Comparison of ENCODE assay signal across 18 cellular contexts in the genomic region with DNA sequence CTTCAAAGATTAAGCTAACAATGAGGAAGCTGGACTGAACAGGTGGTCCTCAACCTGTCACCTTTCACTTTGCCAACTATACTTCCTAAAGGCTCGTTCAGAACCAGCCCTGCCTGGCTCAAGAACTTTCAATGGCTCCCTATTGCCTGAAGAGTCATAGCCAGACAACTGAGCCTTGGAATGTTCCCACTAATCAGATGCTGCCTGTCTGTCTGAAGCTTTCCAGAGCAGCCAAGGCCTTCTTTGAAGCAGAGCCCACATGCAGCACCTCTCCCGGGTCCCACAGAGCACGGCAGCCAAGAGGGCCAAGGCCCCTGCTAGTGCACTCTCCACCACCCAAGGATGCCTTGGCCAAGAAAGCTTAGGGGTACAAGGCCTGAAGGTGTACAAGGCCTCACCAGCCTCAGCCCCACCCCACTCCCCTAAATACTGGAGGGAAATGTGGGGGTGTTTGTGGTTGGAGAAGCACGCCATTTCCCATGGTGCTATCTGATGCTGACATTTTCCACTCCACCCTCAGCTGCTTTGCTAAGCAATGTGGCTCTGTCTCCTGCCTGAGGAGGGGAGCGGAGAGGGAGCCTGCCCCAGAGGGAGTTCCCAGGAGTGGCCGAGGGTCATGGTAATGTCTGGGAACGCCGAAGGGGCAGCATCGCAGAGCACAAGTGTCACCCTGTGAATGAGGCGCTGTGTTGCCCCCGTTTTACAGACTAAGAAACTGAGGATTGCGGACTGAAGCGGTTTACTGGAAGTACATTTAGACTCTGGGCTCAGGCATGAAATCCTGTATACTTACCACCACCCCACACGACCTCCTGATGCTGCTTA. TPM values are rescaled to one million over a fixed set of nuclear protein-coding genes. Genes with fewer than 3 reads are reported as not detected.
DNase-seq lines count a peak whose midpoint lies in the region; ATAC-seq and TF ChIP-seq lines count a peak whose summit lies in the region.
"Had no signal": no experiment of that assay in that cellular context is flagged by ENCODE, and none has a peak within 500 bp of the region (broad histone marks: within the 10 kb centered on the region; RNA-seq: fewer than 3 reads in every experiment).

No MANE protein-coding gene starts in this region.

- H3K27me3 ChIP-seq in BLaER1, result no peaks in the 10 kb centered on the region; the same call in 1 of the 2 replicates
- no peaks in the 10 kb centered on the region for H3K27me3 ChIP-seq in CD8-positive, alpha-beta memory T cell (ENCODE audit: insufficient read depth, low read length, poor library complexity, severe bottlenecking)
- H3K27me3 ChIP-seq: body of pancreas, heart left ventricle had no signal

- H3K9ac ChIP-seq in BLaER1, result no peak overlapping the region

- no peak overlapping the region for H3K4me3 ChIP-seq in BLaER1
- no peak overlapping the region for H3K4me3 ChIP-seq in CD8-positive, alpha-beta memory T cell (ENCODE audit: low read length)
- H3K4me3 ChIP-seq: body of pancreas, heart left ventricle had no signal

- POLR2A ChIA-PET in CD8-positive, alpha-beta memory T cell (lab: Charles Lee), result interaction anchor here (0.5 to 1.2 kb wide), 2 partner anchors 9 to 22 kb away, joined by 3 to 4 read pairs; a partner anchor contains a TSS

- H3K4me3 Mint-ChIP-seq in CD8-positive, alpha-beta memory T cell, result no peak overlapping the region
- H3K4me3 Mint-ChIP-seq in dendritic cell treated with granulocyte-macrophage colony-stimulating factor and Interleukin-4, amounts not matched to agents 40 ng/mL and 50 ng/mL, for 4 days, result no peak overlapping the region
- no peak overlapping the region for H3K4me3 Mint-ChIP-seq in glutamatergic neuron (ENCODE audit: unreplicated experiment)

- intact Hi-C loops in dendritic cell treated with granulocyte-macrophage colony-stimulating factor and Interleukin-4, amounts not matched to agents 40 ng/mL and 50 ng/mL, for 4 days (cut with micrococcal nuclease), result no loop called here

- peak overlapping the region in 7 of 8 donors; percentile 23 to 74 (median 66) for H3K27ac Mint-ChIP-seq in CD8-positive, alpha-beta memory T cell
- H3K27ac Mint-ChIP-seq in dendritic cell treated with granulocyte-macrophage colony-stimulating factor and Interleukin-4, amounts not matched to agents 40 ng/mL and 50 ng/mL, for 4 days, result peak overlapping the region; percentile 51
- no peak overlapping the region for H3K27ac Mint-ChIP-seq in glutamatergic neuron (ENCODE audit: unreplicated experiment)

- H3K27ac ChIP-seq in BLaER1, result no peak overlapping the region; the same call in 1 of the 2 replicates
- H3K27ac ChIP-seq in CD8-positive, alpha-beta memory T cell (ENCODE audit: low read depth, low read length), result peak overlapping the region; percentile 43
- H3K27ac ChIP-seq: body of pancreas, heart left ventricle had no signal

- peaks cover 67% of the 10 kb centered on the region for H3K4me1 ChIP-seq in BLaER1
- H3K4me1 ChIP-seq in CD8-positive, alpha-beta memory T cell (ENCODE audit: insufficient read depth, low read length), result peaks cover 37% of the 10 kb centered on the region
- H3K4me1 ChIP-seq: body of pancreas had no signal

- TF ChIP-seq CTCF in glutamatergic neuron (IDR thresholded peaks at IDR 0.05; ENCODE audit: partially characterized antibody, unreplicated experiment), result no peak

- peaks cover 0 to 2% (median 0%) of the 10 kb centered on the region in 3 donors for H3K36me3 Mint-ChIP-seq in CD8-positive, alpha-beta memory T cell
- no peaks in the 10 kb centered on the region for H3K36me3 Mint-ChIP-seq in dendritic cell treated with granulocyte-macrophage colony-stimulating factor and Interleukin-4, amounts not matched to agents 40 ng/mL and 50 ng/mL, for 4 days (ENCODE audit: low read depth)
- H3K36me3 Mint-ChIP-seq in glutamatergic neuron (ENCODE audit: unreplicated experiment), result no peaks in the 10 kb centered on the region

- H3K36me3 ChIP-seq in BLaER1, result no peaks in the 10 kb centered on the region
- H3K36me3 ChIP-seq in CD8-positive, alpha-beta memory T cell (ENCODE audit: insufficient read depth, low read length), result no peaks in the 10 kb centered on the region
- H3K36me3 ChIP-seq: heart left ventricle had no signal

- no peaks in the 10 kb centered on the region for H3K9me3 Mint-ChIP-seq in CD8-positive, alpha-beta memory T cell
- H3K9me3 Mint-ChIP-seq in dendritic cell treated with granulocyte-macrophage colony-stimulating factor and Interleukin-4, amounts not matched to agents 40 ng/mL and 50 ng/mL, for 4 days, result no peaks in the 10 kb centered on the region
- peaks cover 3% of the 10 kb centered on the region for H3K9me3 Mint-ChIP-seq in glutamatergic neuron (ENCODE audit: unreplicated experiment)

- ATAC-seq in HG03159 (IDR thresholded peaks at IDR 0.05; ENCODE audit: unreplicated experiment) (no peak), GM18519 (IDR thresholded peaks at IDR 0.05; ENCODE audit: low FRiP score, unreplicated experiment) (no peak)
- ATAC-seq: body of pancreas, esophagus mucosa, heart left ventricle, sciatic nerve had no signal

- CTCF ChIA-PET in CD8-positive, alpha-beta memory T cell (lab: Charles Lee), result interaction anchor here (0.7 to 2.4 kb wide), 4 partner anchors 9 to 17 kb away, joined by 3 to 8 read pairs (median 4); a partner anchor contains a TSS

- DNase-seq in CD8-positive, alpha-beta memory T cell, result no peak
- DNase-seq in UCSD-AML1 (lab: John Stamatoyannopoulos, UW; ENCODE audit: unreplicated experiment) (peak; percentile 38), glutamatergic neuron (no peak)
- DNase-seq in stimulated activated CD8-positive, alpha-beta memory T cell treated with anti-CD3 and anti-CD28 coated beads, Interleukin-4, amount 100 ng/mL, for 48 hours, result no peak
- DNase-seq: AML-193; body of pancreas; DMS79; heart left ventricle; NCI-H1694; NCI-H446 treated with DMSO at 0.1 percent for 48 hours; occipital lobe; stimulated activated CD4-positive, alpha-beta T cell treated with anti-CD3 and anti-CD28 coated beads, Interleukin-4, amount 100 ng/mL, for 1 hour had no signal

- H3K9me3 ChIP-seq in BLaER1, result no peaks in the 10 kb centered on the region
- no peaks in the 10 kb centered on the region for H3K9me3 ChIP-seq in CD8-positive, alpha-beta memory T cell (ENCODE audit: low read length)
- H3K9me3 ChIP-seq: body of pancreas, heart left ventricle had no signal

- H3K27me3 Mint-ChIP-seq in CD8-positive, alpha-beta memory T cell, result peaks cover 0 to 2% of the 10 kb centered on the region in 2 donors
- H3K27me3 Mint-ChIP-seq in dendritic cell treated with granulocyte-macrophage colony-stimulating factor and Interleukin-4, amounts not matched to agents 40 ng/mL and 50 ng/mL, for 4 days, result peaks cover 10% of the 10 kb centered on the region
- no peaks in the 10 kb centered on the region for H3K27me3 Mint-ChIP-seq in glutamatergic neuron (ENCODE audit: unreplicated experiment)

- H3K4me1 Mint-ChIP-seq in CD8-positive, alpha-beta memory T cell, result peaks cover 29 to 44% (median 33%) of the 10 kb centered on the region in 3 donors
- peaks cover 41% of the 10 kb centered on the region for H3K4me1 Mint-ChIP-seq in dendritic cell treated with granulocyte-macrophage colony-stimulating factor and Interleukin-4, amounts not matched to agents 40 ng/mL and 50 ng/mL, for 4 days (ENCODE audit: low read depth)
- peaks cover 13% of the 10 kb centered on the region for H3K4me1 Mint-ChIP-seq in glutamatergic neuron (ENCODE audit: low read depth, unreplicated experiment)

- H4K20me1 ChIP-seq in BLaER1, result no peaks in the 10 kb centered on the region

- H3K4me2 ChIP-seq in BLaER1, result 0 out of 2 replicates have a peak overlapping the region, but pooled peaks have one; percentile 3

RNA-seq across cellular contexts. Expression of a gene that starts 8.2 kb away (rescaled TPM):
- 100 to 1,000 TPM; 204 to 206 TPM for total RNA-seq in CD8-positive, alpha-beta memory T cell
- polyA plus RNA-seq in CD8-positive, alpha-beta memory T cell, result 589 TPM
- 0.56 TPM for total RNA-seq in glutamatergic neuron (ENCODE audit: unreplicated experiment)

RNA-seq across cellular contexts. Expression of a gene that starts 42.4 kb away (rescaled TPM):
- under 1 TPM; 0.59 to 0.91 TPM for total RNA-seq in CD8-positive, alpha-beta memory T cell
- polyA plus RNA-seq in CD8-positive, alpha-beta memory T cell, result not detected
- 0.22 TPM for total RNA-seq in glutamatergic neuron (ENCODE audit: unreplicated experiment)
- total RNA-seq: esophagus mucosa had no signal
- polyA plus RNA-seq: heart left ventricle had no signal

Comparison
In these comparisons a context has a peak if more than half of its experiments do, and no peak if none do; other contexts are left out.
1. RNA of a gene that starts 8.2 kb away (total RNA-seq): 204 to 206 TPM in CD8-positive, alpha-beta memory T cell; 0.56 TPM in glutamatergic neuron (single experiment); every median in the first group is over 100 times any median in the second.